Comparison of ENCODE assay signal across 8 cellular contexts in genomic region chr16:4358831-4359561, GRCh38. TPM values are rescaled to one million over a fixed set of nuclear protein-coding genes. Genes with fewer than 3 reads are reported as not detected.
A peak's percentile ranks its signal among the peaks of the same experiment; 100 is the strongest.
DNase-seq lines count a peak whose midpoint lies in the region; ATAC-seq, FAIRE-seq and TF ChIP-seq lines count a peak whose summit lies in the region.

No MANE protein-coding gene starts in this region.

- FAIRE-seq in endothelial cell of umbilical vein (lab: Jason Lieb, UNC) = peak; percentile 44

- H3K27me3 ChIP-seq in endothelial cell of umbilical vein (ENCODE audit: control insufficient read depth in 2 of 2, insufficient read depth in 2 of 2, low read length in 2 of 2) (no peaks in the 10 kb centered on the region), testis (no peaks in the 10 kb centered on the region)

- ATAC-seq in HG02759 (IDR thresholded peaks at IDR 0.05; ENCODE audit: unreplicated experiment) = no peak

- CTCF ChIA-PET in endothelial cell of umbilical vein (lab: Charles Lee) = interaction anchor here (0.6 to 5.6 kb wide), 12 partner anchors 8 to 98 kb away, joined by 3 to 102 read pairs (median 4); partner anchors contain the start of gene PAM16

- H3K9ac ChIP-seq in endothelial cell of umbilical vein (replicated peaks; ENCODE audit: extremely low read depth, insufficient read depth, low read length) = no peak overlapping the region

- H4K20me1 ChIP-seq in endothelial cell of umbilical vein (replicated peaks; ENCODE audit: control insufficient read depth, extremely low read depth, insufficient read depth, low read length) = no peaks in the 10 kb centered on the region

- no peaks in the 10 kb centered on the region for H3K4me1 Mint-ChIP-seq in neural crest cell

- no peak overlapping the region for H3K4me3 Mint-ChIP-seq in neural crest cell

- no peaks in the 10 kb centered on the region for H3K9me3 Mint-ChIP-seq in neural crest cell

- no peaks in the 10 kb centered on the region for H3K9me1 ChIP-seq in endothelial cell of umbilical vein (replicated peaks; ENCODE audit: control insufficient read depth, extremely low read depth, insufficient read depth, low read length)

- H3K4me3 ChIP-seq in LNCaP clone FGC (ENCODE audit: low read depth, low read length) = no peak overlapping the region
- H3K4me3 ChIP-seq in endothelial cell of umbilical vein (replicated peaks in 1 of 3; ENCODE audit: insufficient read depth in 1 of 3, low read depth in 1 of 3, low read length in 3 of 3) = no peak overlapping the region
- no peak overlapping the region for H3K4me3 ChIP-seq in testis

- H3K79me2 ChIP-seq in endothelial cell of umbilical vein (ENCODE audit: control insufficient read depth, insufficient read depth, low read length) = no peaks in the 10 kb centered on the region

- intact Hi-C loops in endothelial cell of umbilical vein (cut with micrococcal nuclease) = loop anchor here (1.0 kb wide), 1 partner anchor 43 kb away; no protein-coding TSS in a partner anchor
- intact Hi-C loops in testis (cut with DNase I; ENCODE audit: low total_unique reads) = loop anchor here (5.0 kb wide), 1 partner anchor 43 kb away; no protein-coding TSS in a partner anchor

- H3K4me2 ChIP-seq in endothelial cell of umbilical vein (ENCODE audit: insufficient read depth, low read length) = no peak overlapping the region

- dilution Hi-C loops in endothelial cell of umbilical vein (cut with MboI; ENCODE audit: extremely low pct_ligation_motif_present, low sequenced_read_pairs) = no loop called here

- H3K4me1 ChIP-seq in endothelial cell of umbilical vein (ENCODE audit: control insufficient read depth, extremely low read depth, insufficient read depth, low read length) = no peaks in the 10 kb centered on the region
- no peaks in the 10 kb centered on the region for H3K4me1 ChIP-seq in testis

- H3K36me3 ChIP-seq in endothelial cell of umbilical vein (ENCODE audit: control insufficient read depth in 2 of 2, extremely low read depth in 1 of 2, insufficient read depth in 2 of 2, low read length in 2 of 2) (peaks cover 0 to 22% of the 10 kb centered on the region in 2 experiments), testis (ENCODE audit: low read depth, missing control alignments) (no peaks in the 10 kb centered on the region)

- H3K27ac ChIP-seq in endothelial cell of umbilical vein (ENCODE audit: insufficient read depth, low read depth, low read length) (no peak overlapping the region), testis (no peak overlapping the region)

- WGBS in testis, 2 donors = 58 to 60% methylated on average over 11 to 19 of the region's 19 CpGs

- TF ChIP-seq POLR2A in endothelial cell of umbilical vein (IDR thresholded peaks at IDR 0.05; ENCODE audit: low read depth, low read length) = no peak
- TF ChIP-seq POLR2A in testis (IDR thresholded peaks at IDR 0.05) = no peak

- POLR2A ChIA-PET in endothelial cell of umbilical vein (lab: Charles Lee) = no interaction called here

- H3K36me3 Mint-ChIP-seq in neural crest cell (ENCODE audit: low read depth) = peaks cover 2% of the 10 kb centered on the region

- DNase-seq in COR-L47 (lab: John Stamatoyannopoulos, UW) = peak; percentile 23
- no peak for DNase-seq in LNCaP clone FGC (ENCODE audit: low read depth)
- peak; percentile 21 to 62 for DNase-seq in activated CD8-positive, alpha-beta memory T cell treated with anti-CD3 and anti-CD28 coated beads for 1 hour (ENCODE audit: extremely low read depth in 1 of 2, low read depth in 1 of 2)
- no peak for DNase-seq in endothelial cell of umbilical vein (ENCODE audit: low read depth, low spot score)
- DNase-seq in neural crest cell (ENCODE audit: low read depth, low spot score) = peak; percentile 77
- peak; percentile 71 for DNase-seq in testis
- DNase-seq in NCI-H524 treated with DMSO at 0.1 percent for 48 hours (lab: John Stamatoyannopoulos, UW) = no peak

- H3K27ac Mint-ChIP-seq in neural crest cell (ENCODE audit: unreplicated experiment) = no peak overlapping the region

- no peak overlapping the region for H2AFZ ChIP-seq in endothelial cell of umbilical vein (ENCODE audit: low read depth, low read length)

- no peaks in the 10 kb centered on the region for H3K27me3 Mint-ChIP-seq in neural crest cell (ENCODE audit: low read depth)

- no TSS peak for BruUV-seq in endothelial cell of umbilical vein (replicated peaks; lab: Mats Ljungman, UMichigan)

- no peaks in the 10 kb centered on the region for H3K9me3 ChIP-seq in endothelial cell of umbilical vein (replicated peaks; ENCODE audit: control insufficient read depth, insufficient read depth, low read length)
- no peaks in the 10 kb centered on the region for H3K9me3 ChIP-seq in testis

- TF ChIP-seq CTCF in LNCaP clone FGC (IDR thresholded peaks at IDR 0.05; ENCODE audit: control insufficient read depth, extremely low read depth, insufficient read depth) = peak; percentile 87
- peak; percentile 85 to 91 for TF ChIP-seq CTCF in endothelial cell of umbilical vein (IDR thresholded peaks at IDR 0.05; ENCODE audit: extremely low read depth in 1 of 2, insufficient read depth in 1 of 2, low read depth in 1 of 2, low read length in 2 of 2)
- TF ChIP-seq CTCF in neural crest cell (conservative IDR thresholded peaks at IDR 0.05) = peak; percentile 94
- TF ChIP-seq CTCF in testis (IDR thresholded peaks at IDR 0.05) = peak; percentile 90 to 97 (median 97)

TF ChIP-seq in endothelial cell of umbilical vein, 7 proteins besides CTCF, POLR2A, EP300 and RAD21:
- no peak for TF ChIP-seq MYC (IDR thresholded peaks at IDR 0.05; ENCODE audit: low read depth, low read length)
- TF ChIP-seq EZH2 (IDR thresholded peaks at IDR 0.05; ENCODE audit: borderline replicate concordance, low read depth, low read length, severe bottlenecking) = no peak
- no peak for TF ChIP-seq JUN (IDR thresholded peaks at IDR 0.05; ENCODE audit: borderline replicate concordance, insufficient read depth, insufficient read length, low read depth)
- no peak for TF ChIP-seq FOS (IDR thresholded peaks at IDR 0.05; ENCODE audit: borderline replicate concordance, insufficient read depth, low read length)
- no peak for TF ChIP-seq MAX (IDR thresholded peaks at IDR 0.05; ENCODE audit: insufficient read depth, insufficient read length)
- TF ChIP-seq POLR2AphosphoS5 (IDR thresholded peaks at IDR 0.05; ENCODE audit: insufficient read depth, low read depth, low read length) = no peak
- no peak for TF ChIP-seq GATA2 (IDR thresholded peaks at IDR 0.05; ENCODE audit: insufficient read depth, insufficient read length, low read depth, low read length)
TF ChIP-seq in endothelial cell of umbilical vein: peak in this region for 0.

RNA-seq across cellular contexts. Expression of gene PAM16, which starts 7.9 kb away (rescaled TPM):
- total RNA-seq in endothelial cell of umbilical vein = 35.8 and 40.0 TPM in 2 replicates
- polyA plus RNA-seq in endothelial cell of umbilical vein = 67.2 and 76.2 TPM in 2 replicates
- 44.4 and 44.5 TPM in 2 replicates for polyA plus RNA-seq in endothelial cell of umbilical vein (2011; cell fraction: cytosol; rRNA removed)
- 29.7 and 31.7 TPM in 2 replicates for polyA plus RNA-seq in endothelial cell of umbilical vein (2011; cell fraction: nucleus; rRNA removed)
- 30.5 and 35.6 TPM in 2 replicates for polyA plus RNA-seq in endothelial cell of umbilical vein (2012)
- polyA minus RNA-seq in endothelial cell of umbilical vein = 13.0 and 13.5 TPM in 2 replicates
- 10.9 TPM for polyA minus RNA-seq in endothelial cell of umbilical vein (2011; cell fraction: cytosol; rRNA and poly(A)+ RNA removed)
- 10.6 and 12.3 TPM in 2 replicates for polyA minus RNA-seq in endothelial cell of umbilical vein (2011; cell fraction: nucleus; rRNA and poly(A)+ RNA removed)
- total RNA-seq in neural crest cell = 36.2 and 43.3 TPM in 2 replicates
- 100 to 1,000 TPM; 126 to 148 TPM for total RNA-seq in testis
- 61.8 TPM for polyA plus RNA-seq in testis (ENCODE audit: insufficient read depth, low read depth, low replicate concordance)

RNA-seq across cellular contexts. Expression of gene VASN, which starts 12.7 kb away (rescaled TPM):
- 0.14 and 0.42 TPM in 2 replicates for total RNA-seq in endothelial cell of umbilical vein
- 0.41 and 0.57 TPM in 2 replicates for polyA plus RNA-seq in endothelial cell of umbilical vein
- polyA plus RNA-seq in endothelial cell of umbilical vein (2011; cell fraction: cytosol; rRNA removed) = 0.09 and 0.13 TPM in 2 replicates
- polyA plus RNA-seq in endothelial cell of umbilical vein (2011; cell fraction: nucleus; rRNA removed) = 0.11 and 0.18 TPM in 2 replicates
- polyA plus RNA-seq in endothelial cell of umbilical vein (2012) = 0.11 and 0.20 TPM in 2 replicates
- 0.08 and 0.32 TPM in 2 replicates for polyA minus RNA-seq in endothelial cell of umbilical vein
- polyA minus RNA-seq in endothelial cell of umbilical vein (2011; cell fraction: cytosol; rRNA and poly(A)+ RNA removed) = 1.3 TPM
- 0.29 and 0.43 TPM in 2 replicates for polyA minus RNA-seq in endothelial cell of umbilical vein (2011; cell fraction: nucleus; rRNA and poly(A)+ RNA removed)
- 0.91 and 1.2 TPM in 2 replicates for total RNA-seq in neural crest cell
- total RNA-seq in testis = 100 to 1,000 TPM; 103 to 125 TPM
- 33.9 TPM for polyA plus RNA-seq in testis (ENCODE audit: insufficient read depth, low read depth, low replicate concordance)

RNA-seq across cellular contexts. Expression of gene GLIS2, which starts 43.1 kb away (rescaled TPM):
- total RNA-seq in endothelial cell of umbilical vein (10.1 and 11.3 TPM in 2 replicates), neural crest cell (17.2 and 17.4 TPM in 2 replicates), testis (1 to 10 TPM; 4.8 to 6.7 TPM)
- polyA plus RNA-seq in endothelial cell of umbilical vein (4.6 and 5.1 TPM in 2 replicates), testis (ENCODE audit: insufficient read depth, low read depth, low replicate concordance) (15.0 TPM)
- 5.2 and 7.1 TPM in 2 replicates for polyA plus RNA-seq in endothelial cell of umbilical vein (2011; cell fraction: cytosol; rRNA removed)
- 4.7 and 5.8 TPM in 2 replicates for polyA plus RNA-seq in endothelial cell of umbilical vein (2011; cell fraction: nucleus; rRNA removed)
- 7.3 and 11.8 TPM in 2 replicates for polyA plus RNA-seq in endothelial cell of umbilical vein (2012)
- 2.0 and 3.2 TPM in 2 replicates for polyA minus RNA-seq in endothelial cell of umbilical vein
- 7.5 TPM for polyA minus RNA-seq in endothelial cell of umbilical vein (2011; cell fraction: cytosol; rRNA and poly(A)+ RNA removed)
- 1.0 and 2.9 TPM in 2 replicates for polyA minus RNA-seq in endothelial cell of umbilical vein (2011; cell fraction: nucleus; rRNA and poly(A)+ RNA removed)

RNA-seq across cellular contexts. Expression of gene CORO7, which starts 57.4 kb away (rescaled TPM):
- total RNA-seq in endothelial cell of umbilical vein (70.4 and 72.3 TPM in 2 replicates), neural crest cell (43.2 and 45.4 TPM in 2 replicates), testis (100 to 1,000 TPM; 126 to 147 TPM)
- polyA plus RNA-seq in endothelial cell of umbilical vein (42.5 and 57.1 TPM in 2 replicates), testis (ENCODE audit: insufficient read depth, low read depth, low replicate concordance) (71.5 TPM)
- polyA plus RNA-seq in endothelial cell of umbilical vein (2011; cell fraction: cytosol; rRNA removed) = 17.7 and 23.9 TPM in 2 replicates
- polyA plus RNA-seq in endothelial cell of umbilical vein (2011; cell fraction: nucleus; rRNA removed) = 171 and 177 TPM in 2 replicates
- polyA plus RNA-seq in endothelial cell of umbilical vein (2012) = 25.7 and 41.7 TPM in 2 replicates
- 47.0 and 61.5 TPM in 2 replicates for polyA minus RNA-seq in endothelial cell of umbilical vein
- 13.6 TPM for polyA minus RNA-seq in endothelial cell of umbilical vein (2011; cell fraction: cytosol; rRNA and poly(A)+ RNA removed)
- 65.1 and 94.9 TPM in 2 replicates for polyA minus RNA-seq in endothelial cell of umbilical vein (2011; cell fraction: nucleus; rRNA and poly(A)+ RNA removed)

Comparison
In these comparisons a context has a peak if more than half of its experiments do, and no peak if none do; other contexts are left out.
1. DNase-seq: peak in COR-L47 (single experiment), activated CD8-positive, alpha-beta memory T cell treated with anti-CD3 and anti-CD28 coated beads for 1 hour (2 of 2), neural crest cell (single experiment) and testis (single experiment); none in LNCaP clone FGC (single experiment), endothelial cell of umbilical vein (single experiment) and NCI-H524 treated with DMSO at 0.1 percent for 48 hours (single experiment).
2. RNA of gene VASN, which starts 12.7 kb away (total RNA-seq): 103 to 125 TPM in testis; 0.91 to 1.2 TPM in neural crest cell and 0.14 to 0.42 TPM in endothelial cell of umbilical vein; every median in the first group is over 10 times any median in the second.
3. Peak in every context shown above with its lines, with median percentiles within 50 percentile points of each other: CTCF ChIP-seq.